Comparison of ENCODE assay signal across 22 cellular contexts in genomic region chr9:20823051-20823450, GRCh38.
DNase-seq lines count a peak whose midpoint lies in the region; ATAC-seq and TF ChIP-seq lines count a peak whose summit lies in the region.
"Had no signal": no experiment of that assay in that cellular context is flagged by ENCODE, and none has a peak within 500 bp of the region (broad histone marks: within the 10 kb centered on the region; RNA-seq: fewer than 3 reads in every experiment).

No MANE protein-coding gene starts in this region.

- H3K9ac ChIP-seq in adipocyte (ENCODE audit: low read length): peak overlapping the region; percentile 45

- no peak overlapping the region for H3K4me3 ChIP-seq in AG04449 (ENCODE audit: low read depth, low read length)
- no peak overlapping the region for H3K4me3 ChIP-seq in BJ (ENCODE audit: low read depth, low read length)
- H3K4me3 ChIP-seq in adipocyte (ENCODE audit: low read length): peak overlapping the region; percentile 60
- no peak overlapping the region for H3K4me3 ChIP-seq in fibroblast of pulmonary artery (replicated peaks; ENCODE audit: low read depth, low read length)
- no peak overlapping the region for H3K4me3 ChIP-seq in lower leg skin (ENCODE audit: low read depth, poor library complexity, severe bottlenecking)

- no peaks in the 10 kb centered on the region for H3K9me3 ChIP-seq in adipocyte (ENCODE audit: control insufficient read depth, low read length)

- H3K36me3 ChIP-seq in BJ (ENCODE audit: control insufficient read depth, insufficient read depth, low read length) (no peaks in the 10 kb centered on the region), adipocyte (ENCODE audit: control insufficient read depth, insufficient read depth, low read length, severe bottlenecking) (no peaks in the 10 kb centered on the region)

- no peak for TF ChIP-seq POLR2A in lower leg skin (IDR thresholded peaks at IDR 0.05)

- DNase-seq in AG04449 (ENCODE audit: low read depth, low spot score) (peak; percentile 9), BJ (ENCODE audit: low read depth) (peak; percentile 20), adipocyte (ENCODE audit: low read depth) (peak; percentile 42), fibroblast of pulmonary artery (ENCODE audit: low read depth) (peak; percentile 12), NCI-H774 (lab: John Stamatoyannopoulos, UW) (no peak), lower leg skin (ENCODE audit: low spot score in 2 of 2) (no peak)
- DNase-seq: 8988T; ACHN; CD8-positive, alpha-beta memory T cell; DMS 273 treated with DMSO at 0.1 percent for 48 hours; DMS79; GF-D8; Karpas-422; NCI-H1092; NCI-H1417 treated with DMSO at 0.1 percent for 48 hours; NCI-H1694 treated with DMSO at 0.1 percent for 48 hours; NCI-H2081; NCI-H2227 treated with DMSO at 0.1 percent for 48 hours; NCI-H526 treated with DMSO at 0.1 percent for 48 hours; SHP77 had no signal

- peaks cover 44% of the 10 kb centered on the region for H3K4me1 ChIP-seq in adipocyte (ENCODE audit: control insufficient read depth, insufficient read depth, low read length)

- POLR2A ChIA-PET in AG04449 (lab: Yijun Ruan, JAX): no interaction called here
- POLR2A ChIA-PET in BJ (lab: Charles Lee): no interaction called here

- H3K27me3 ChIP-seq in BJ (ENCODE audit: control insufficient read depth, insufficient read depth, low read length) (no peaks in the 10 kb centered on the region), adipocyte (replicated peaks; ENCODE audit: control insufficient read depth, insufficient read depth, low read length) (no peaks in the 10 kb centered on the region)

- TF ChIP-seq CTCF in AG04449 (IDR thresholded peaks at IDR 0.05; ENCODE audit: insufficient read depth, low read length, missing control alignments): no peak
- no peak for TF ChIP-seq CTCF in BJ (IDR thresholded peaks at IDR 0.05; ENCODE audit: insufficient read depth, low read depth, low read length)
- no peak for TF ChIP-seq CTCF in fibroblast of pulmonary artery (IDR thresholded peaks at IDR 0.05; ENCODE audit: low read length, missing control alignments)
- TF ChIP-seq CTCF in lower leg skin (IDR thresholded peaks at IDR 0.05): no peak

- ATAC-seq in HG03196 (IDR thresholded peaks at IDR 0.05; ENCODE audit: unreplicated experiment) (no peak), HG02798 (IDR thresholded peaks at IDR 0.05; ENCODE audit: poor library complexity, unreplicated experiment) (no peak)

- intact Hi-C loops in lower leg skin (cut with DNase I; ENCODE audit: low total_unique reads): no loop called here

- CTCF ChIA-PET in AG04449 (lab: Yijun Ruan, JAX) (no interaction called here), BJ (lab: Yijun Ruan, JAX) (no interaction called here)

Comparison
In these comparisons a context has a peak if more than half of its experiments do, and no peak if none do; other contexts are left out.
1. DNase-seq: peak in AG04449 (single experiment), BJ (single experiment), adipocyte (single experiment) and fibroblast of pulmonary artery (single experiment); none in NCI-H774 (single experiment) and lower leg skin (0 of 2).